9 cellular contexts compared by ENCODE assay signal in genomic region chr6:87808005-87808757, GRCh38.
DNase-seq lines count a peak whose midpoint lies in the region; ATAC-seq and TF ChIP-seq lines count a peak whose summit lies in the region.
"Had no signal": no experiment of that assay in that cellular context is flagged by ENCODE, and none has a peak within 500 bp of the region (broad histone marks: within the 10 kb centered on the region; RNA-seq: fewer than 3 reads in every experiment).

No MANE protein-coding gene starts in this region.

- intact Hi-C loops in OCI-LY7 (cut with micrococcal nuclease; ENCODE audit: unreplicated experiment) (no loop called here), left lung (cut with DNase I) (no loop called here)

- H3K9me3 ChIP-seq in OCI-LY7 (ENCODE audit: low read length), result no peaks in the 10 kb centered on the region
- H3K9me3 ChIP-seq in left lung, result no peaks in the 10 kb centered on the region

- no peak overlapping the region for H3K4me2 ChIP-seq in OCI-LY7 (ENCODE audit: low read length)

- no peaks in the 10 kb centered on the region for H4K20me1 ChIP-seq in OCI-LY7 (ENCODE audit: insufficient read depth, low read length)

- POLR2A ChIA-PET in OCI-LY7 (lab: Charles Lee), result interaction anchor here (0.5 to 3.6 kb wide), 8 partner anchors 9 to 375 kb away, joined by 3 to 30 read pairs (median 7); no protein-coding TSS in a partner anchor

- H3K4me1 ChIP-seq in OCI-LY7 (ENCODE audit: insufficient read depth, low read length, poor library complexity, severe bottlenecking), result peaks cover 49% of the 10 kb centered on the region
- no peaks in the 10 kb centered on the region for H3K4me1 ChIP-seq in left lung

- H3K79me2 ChIP-seq in OCI-LY7 (ENCODE audit: insufficient read depth, low read depth, low read length), result 0 out of 2 replicates have a peak, but pooled peaks cover 3% of the 10 kb centered on the region

- ATAC-seq in HG02759 (IDR thresholded peaks at IDR 0.05; ENCODE audit: unreplicated experiment) (peak; percentile 45), left lung (no peak)

- TF ChIP-seq CTCF in OCI-LY7 (conservative IDR thresholded peaks at IDR 0.05; ENCODE audit: low read length) (no peak), left lung (IDR thresholded peaks at IDR 0.05) (no peak)

- H3K27ac ChIP-seq in OCI-LY7 (ENCODE audit: low read depth, low read length, poor library complexity, severe bottlenecking), result no peak overlapping the region
- no peak overlapping the region for H3K27ac ChIP-seq in left lung

- DNase-seq in GM04503 (ENCODE audit: low read depth) (peak; percentile 68), OCI-LY7 (ENCODE audit: low spot score) (no peak), iris pigment epithelial cell (ENCODE audit: low read depth) (peak; percentile 42), left lung (no peak), NCI-H524 (lab: John Stamatoyannopoulos, UW) (no peak)
- DNase-seq in NK-92 treated with Interleukin-12 subunit alpha and Interleukin-12 subunit beta, amount 100 ng/mL, for 24 hours (lab: John Stamatoyannopoulos, UW), result no peak
- DNase-seq: retina, SHP77 treated with DMSO at 0.1 percent for 48 hours had no signal

- H2AFZ ChIP-seq in OCI-LY7 (ENCODE audit: low read length), result peak overlapping the region; percentile 46; the same call in 1 of the 2 replicates

- H3K27me3 ChIP-seq in left lung, result no peaks in the 10 kb centered on the region

- no peaks in the 10 kb centered on the region for H3K9me2 ChIP-seq in OCI-LY7 (ENCODE audit: insufficient read depth, low read length)

- CTCF ChIA-PET in OCI-LY7 (lab: Charles Lee; ENCODE audit: unreplicated experiment), result no interaction called here

- no peak overlapping the region for H3K4me3 ChIP-seq in OCI-LY7 (ENCODE audit: low read depth, low read length, poor library complexity, severe bottlenecking)
- H3K4me3 ChIP-seq in left lung, result no peak overlapping the region

- no TSS peak for BruUV-seq in OCI-LY7 (replicated peaks; lab: Mats Ljungman, UMichigan)

- H3K36me3 ChIP-seq in OCI-LY7 (ENCODE audit: insufficient read depth, low read length) (no peaks in the 10 kb centered on the region), left lung (no peaks in the 10 kb centered on the region)

Comparison
In these comparisons a context has a peak if more than half of its experiments do, and no peak if none do; other contexts are left out.
1. DNase-seq: peak in GM04503 (single experiment) and iris pigment epithelial cell (single experiment); none in OCI-LY7 (single experiment), left lung (0 of 2), NK-92 treated with Interleukin-12 subunit alpha and Interleukin-12 subunit beta, amount 100 ng/mL, for 24 hours (single experiment) and NCI-H524 (0 of 2).